Comparison of ENCODE assay signal across 8 cellular contexts in the genomic region with DNA sequence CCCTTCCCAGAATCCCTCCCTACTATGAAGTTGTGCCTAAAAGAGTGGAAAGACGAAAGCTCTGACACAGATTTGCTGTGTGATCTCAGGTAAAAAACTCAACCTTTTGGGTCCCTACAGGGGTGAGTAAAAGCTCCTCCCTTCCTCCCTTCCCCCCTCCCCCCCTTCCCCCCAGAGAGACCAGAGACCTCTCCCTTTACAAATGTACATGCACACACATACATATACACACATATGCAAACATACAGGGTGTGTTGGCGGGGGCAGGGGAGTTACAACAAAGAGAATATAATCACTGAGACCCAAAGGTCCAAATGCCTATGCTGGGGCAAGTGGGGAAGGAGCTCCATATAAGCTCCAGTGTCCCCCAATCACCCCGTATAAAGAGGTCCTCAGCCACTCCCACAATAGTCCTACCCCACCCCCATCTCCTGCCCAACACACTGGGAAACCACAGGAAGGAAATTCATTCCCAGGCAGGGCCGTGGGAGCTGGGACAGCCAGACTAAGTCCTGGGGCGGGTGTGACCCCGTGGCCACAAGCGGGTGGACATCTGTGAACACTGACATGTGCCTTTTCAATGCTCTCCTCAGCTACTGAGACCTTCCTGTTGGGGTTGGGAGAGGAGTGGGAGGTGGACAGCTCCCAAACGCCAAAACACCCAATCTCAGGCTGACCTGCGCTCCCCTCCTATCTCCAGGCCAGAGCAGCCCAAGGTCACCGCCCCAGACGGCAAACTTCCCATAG. TPM values are rescaled to one million over a fixed set of nuclear protein-coding genes. Genes with fewer than 3 reads are reported as not detected.
DNase-seq lines count a peak whose midpoint lies in the region; ATAC-seq and TF ChIP-seq lines count a peak whose summit lies in the region.

No MANE protein-coding gene starts in this region.

- H3K27me3 ChIP-seq in thyroid gland, result no peaks in the 10 kb centered on the region

- TF ChIP-seq CTCF in cardiac fibroblast (IDR thresholded peaks at IDR 0.05; ENCODE audit: low read depth, low read length) (no peak), lower leg skin (IDR thresholded peaks at IDR 0.05) (no peak), thyroid gland (IDR thresholded peaks at IDR 0.05) (no peak)

- no peaks in the 10 kb centered on the region for H3K36me3 ChIP-seq in thyroid gland

- intact Hi-C loops in lower leg skin (cut with DNase I; ENCODE audit: low total_unique reads), result no loop called here
- intact Hi-C loops in thyroid gland (cut with DNase I), result loop anchor here (5.0 kb wide), 1 partner anchor 36 kb away; no protein-coding TSS in a partner anchor

- peaks cover 66 to 71% of the 10 kb centered on the region in 2 donors for H3K4me1 ChIP-seq in thyroid gland

- WGBS in lower leg skin, 2 donors, result 13% methylated on average over 11 of the region's 11 CpGs
- 21 to 24% methylated on average over 8 to 11 of the region's 11 CpGs for WGBS in thyroid gland, 2 donors

- H3K27ac ChIP-seq in thyroid gland, result peak overlapping the region; percentile 99 to 100 (median 100)

- H3K4me3 ChIP-seq in cardiac fibroblast (replicated peaks in 1 of 2; ENCODE audit: low read depth in 2 of 2, low read length in 2 of 2) (peak overlapping the region; percentile 95 to 99), lower leg skin (ENCODE audit: low read depth, poor library complexity, severe bottlenecking) (peak overlapping the region; percentile 100), thyroid gland (replicated peaks in 1 of 3) (peak overlapping the region; percentile 19 to 99 (median 98))

- TF ChIP-seq POLR2A in lower leg skin (IDR thresholded peaks at IDR 0.05) (no peak), thyroid gland (IDR thresholded peaks at IDR 0.05) (peak in 1 of 2 donors; percentile 40)

- no peaks in the 10 kb centered on the region for H3K9me3 ChIP-seq in thyroid gland

- peak; percentile 47 for DNase-seq in CD1c-positive myeloid dendritic cell (ENCODE audit: extremely low spot score)
- DNase-seq in M059J (ENCODE audit: low read depth), result peak; percentile 83
- peak in 1 of 2 donors; percentile 53 for DNase-seq in cardiac fibroblast (ENCODE audit: low read depth in 2 of 2)
- no peak for DNase-seq in lower leg skin (ENCODE audit: low spot score in 2 of 2)
- peak; percentile 44 to 58 for DNase-seq in thyroid gland
- DNase-seq in central memory CD4-positive, alpha-beta T cell, result no peak
- DNase-seq in activated effector memory CD4-positive, alpha-beta T cell treated with anti-CD3 and anti-CD28 coated beads, Interleukin-2, amount 50 U/mL, for 16 hours, result no peak

- no peak for ATAC-seq in GM18511 (IDR thresholded peaks at IDR 0.05; ENCODE audit: unreplicated experiment)

RNA-seq across cellular contexts. Expression of a gene that starts 2.0 kb away (rescaled TPM):
- total RNA-seq in M059J (2014; rRNA removed; shearing (Covaris generic)), result 10.6 and 26.3 TPM in 2 replicates
- total RNA-seq in lower leg skin (10 to 100 TPM; 32.1 to 67.3 (median 55.6) TPM), thyroid gland (10 to 100 TPM; 26.4 to 80.6 (median 32.0) TPM)

Comparison
In these comparisons a context has a peak if more than half of its experiments do, and no peak if none do; other contexts are left out.
1. DNase-seq: peak in CD1c-positive myeloid dendritic cell (single experiment), M059J (single experiment) and thyroid gland (2 of 2); none in lower leg skin (0 of 2), central memory CD4-positive, alpha-beta T cell (single experiment) and activated effector memory CD4-positive, alpha-beta T cell treated with anti-CD3 and anti-CD28 coated beads, Interleukin-2, amount 50 U/mL, for 16 hours (single experiment).
2. Peak in every context shown above with its lines, with median percentiles within 50 percentile points of each other: H3K4me3 ChIP-seq.